Comparison of ENCODE assay signal across 8 cellular contexts in genomic region chr3:185943363-185944106, GRCh38. TPM values are rescaled to one million over a fixed set of nuclear protein-coding genes. Genes with fewer than 3 reads are reported as not detected.
DNase-seq lines count a peak whose midpoint lies in the region; TF ChIP-seq lines count a peak whose summit lies in the region.

No MANE protein-coding gene starts in this region.

- H3K9me3 ChIP-seq in MM.1S (replicated peaks; ENCODE audit: insufficient read depth, low read length) (no peaks in the 10 kb centered on the region), parathyroid adenoma (ENCODE audit: control insufficient read depth, low read length) (no peaks in the 10 kb centered on the region), tibial nerve (no peaks in the 10 kb centered on the region)

- H3K79me2 ChIP-seq in MM.1S (ENCODE audit: low read length) (no peaks in the 10 kb centered on the region), parathyroid adenoma (no peaks in the 10 kb centered on the region)

- TF ChIP-seq CTCF in MM.1S (IDR thresholded peaks at IDR 0.05; ENCODE audit: low read length) (peak; percentile 100), parathyroid adenoma (IDR thresholded peaks at IDR 0.05) (peak; percentile 99), tibial nerve (IDR thresholded peaks at IDR 0.05) (peak; percentile 89 to 100 (median 98))

- H3K4me2 ChIP-seq in MM.1S (ENCODE audit: low read depth, low read length) (peak overlapping the region; percentile 58), parathyroid adenoma (ENCODE audit: low read length) (peak overlapping the region; percentile 48)

- H3F3A ChIP-seq in MM.1S (ENCODE audit: insufficient read depth, low read length), result peaks cover 10% of the 10 kb centered on the region; the same call in 1 of the 2 replicates

- TF ChIP-seq POLR2A in tibial nerve (IDR thresholded peaks at IDR 0.05), result no peak

- WGBS in tibial nerve, 2 donors, result 15 to 20% methylated on average over 6 of the region's 6 CpGs

- H3K4me1 ChIP-seq in MM.1S (ENCODE audit: low read length) (peaks cover 19% of the 10 kb centered on the region), parathyroid adenoma (peaks cover 8% of the 10 kb centered on the region), tibial nerve (peaks cover 0 to 11% (median 0%) of the 10 kb centered on the region in 4 donors)

- TF ChIP-seq EP300 in tibial nerve (IDR thresholded peaks at IDR 0.05), result peak in 1 of 2 donors; percentile 18

- H3K36me3 Mint-ChIP-seq in activated naive CD4-positive, alpha-beta T cell treated with anti-CD3 and anti-CD28 coated beads, Interleukin-2, amount 10 ng/mL, durations not matched to agents 7 days and 5 days, result peaks cover 4% of the 10 kb centered on the region

- H4K20me1 ChIP-seq in MM.1S (ENCODE audit: insufficient read depth, low read length), result no peaks in the 10 kb centered on the region

- H3K27me3 ChIP-seq in MM.1S (replicated peaks; ENCODE audit: insufficient read depth, low read length), result no peaks in the 10 kb centered on the region
- H3K27me3 ChIP-seq in parathyroid adenoma (ENCODE audit: control insufficient read depth, insufficient read depth, low read length), result no peaks in the 10 kb centered on the region
- peaks cover 0 to 4% of the 10 kb centered on the region in 2 donors for H3K27me3 ChIP-seq in tibial nerve

- peaks cover 18% of the 10 kb centered on the region for H3K27me3 Mint-ChIP-seq in activated naive CD4-positive, alpha-beta T cell treated with anti-CD3 and anti-CD28 coated beads, Interleukin-2, amount 10 ng/mL, durations not matched to agents 7 days and 5 days

- peak overlapping the region; percentile 6 for H3K4me3 Mint-ChIP-seq in activated naive CD4-positive, alpha-beta T cell treated with anti-CD3 and anti-CD28 coated beads, Interleukin-2, amount 10 ng/mL, durations not matched to agents 7 days and 5 days

- peak overlapping the region; percentile 38 for H3K27ac Mint-ChIP-seq in activated naive CD4-positive, alpha-beta T cell treated with anti-CD3 and anti-CD28 coated beads, Interleukin-2, amount 10 ng/mL, durations not matched to agents 7 days and 5 days

- H3K4me3 ChIP-seq in MM.1S (ENCODE audit: low read length), result no peak overlapping the region
- H3K4me3 ChIP-seq in parathyroid adenoma (ENCODE audit: low read depth, low read length), result no peak overlapping the region
- H3K4me3 ChIP-seq in tibial nerve, result peak overlapping the region in 1 of 4 donors; percentile 3

- CTCF ChIA-PET in activated naive CD4-positive, alpha-beta T cell treated with anti-CD3 and anti-CD28 coated beads, Interleukin-2, amount 10 ng/mL, durations not matched to agents 7 days and 5 days (lab: Charles Lee), result interaction anchor here (0.6 to 4.1 kb wide), 47 partner anchors 9 to 882 kb away, joined by 3 to 80 read pairs (median 4); partner anchors contain the start of genes DNAJB11 and TBCCD1

- H2AFZ ChIP-seq in MM.1S (ENCODE audit: low read length) (peak overlapping the region; percentile 43), parathyroid adenoma (peak overlapping the region; percentile 69)

- H3K27ac ChIP-seq in MM.1S (ENCODE audit: low read length) (peak overlapping the region; percentile 50; the same call in 1 of the 2 replicates), parathyroid adenoma (peak overlapping the region; percentile 11), tibial nerve (peak overlapping the region in 2 of 4 donors; percentile 32 to 47)

- no peaks in the 10 kb centered on the region for H3K36me3 ChIP-seq in MM.1S (replicated peaks; ENCODE audit: insufficient read depth, low read length)
- H3K36me3 ChIP-seq in parathyroid adenoma (ENCODE audit: control insufficient read depth, insufficient read depth, low read length), result no peaks in the 10 kb centered on the region
- no peaks in the 10 kb centered on the region for H3K36me3 ChIP-seq in tibial nerve

- H3K9ac ChIP-seq in MM.1S (ENCODE audit: low read length) (peak overlapping the region; percentile 9; the same call in 1 of the 2 replicates), parathyroid adenoma (no peak overlapping the region)

- H3K9me2 ChIP-seq in MM.1S (replicated peaks; ENCODE audit: insufficient read depth, low read length), result no peaks in the 10 kb centered on the region

- DNase-seq in GM04504 (ENCODE audit: low read depth), result peak; percentile 59
- peak; percentile 73 for DNase-seq in HCEC 1CT
- peak; percentile 96 for DNase-seq in MM.1S
- DNase-seq in SIG-M5 treated with dmso at 0.1 percent for 504 hours (lab: John Stamatoyannopoulos, UW; ENCODE audit: unreplicated experiment), result peak; percentile 92
- DNase-seq in activated naive CD4-positive, alpha-beta T cell treated with anti-CD3 and anti-CD28 coated beads, Interleukin-2, amount 10 ng/mL, durations not matched to agents 7 days and 5 days, result peak; percentile 92
- peak; percentile 68 for DNase-seq in globus pallidus (ENCODE audit: low spot score)
- peak; percentile 77 to 90 for DNase-seq in tibial nerve (ENCODE audit: low spot score in 2 of 2)

- H3K9me3 Mint-ChIP-seq in activated naive CD4-positive, alpha-beta T cell treated with anti-CD3 and anti-CD28 coated beads, Interleukin-2, amount 10 ng/mL, durations not matched to agents 7 days and 5 days, result peaks cover 1% of the 10 kb centered on the region

- peaks cover 20% of the 10 kb centered on the region for H3K4me1 Mint-ChIP-seq in activated naive CD4-positive, alpha-beta T cell treated with anti-CD3 and anti-CD28 coated beads, Interleukin-2, amount 10 ng/mL, durations not matched to agents 7 days and 5 days

RNA-seq across cellular contexts. Expression of gene TRA2B, which starts 5.7 kb away (rescaled TPM):
- total RNA-seq in tibial nerve, result 100 to 1,000 TPM; 134 to 216 (median 201) TPM
